8 cellular contexts compared by ENCODE assay signal in the genomic region with DNA sequence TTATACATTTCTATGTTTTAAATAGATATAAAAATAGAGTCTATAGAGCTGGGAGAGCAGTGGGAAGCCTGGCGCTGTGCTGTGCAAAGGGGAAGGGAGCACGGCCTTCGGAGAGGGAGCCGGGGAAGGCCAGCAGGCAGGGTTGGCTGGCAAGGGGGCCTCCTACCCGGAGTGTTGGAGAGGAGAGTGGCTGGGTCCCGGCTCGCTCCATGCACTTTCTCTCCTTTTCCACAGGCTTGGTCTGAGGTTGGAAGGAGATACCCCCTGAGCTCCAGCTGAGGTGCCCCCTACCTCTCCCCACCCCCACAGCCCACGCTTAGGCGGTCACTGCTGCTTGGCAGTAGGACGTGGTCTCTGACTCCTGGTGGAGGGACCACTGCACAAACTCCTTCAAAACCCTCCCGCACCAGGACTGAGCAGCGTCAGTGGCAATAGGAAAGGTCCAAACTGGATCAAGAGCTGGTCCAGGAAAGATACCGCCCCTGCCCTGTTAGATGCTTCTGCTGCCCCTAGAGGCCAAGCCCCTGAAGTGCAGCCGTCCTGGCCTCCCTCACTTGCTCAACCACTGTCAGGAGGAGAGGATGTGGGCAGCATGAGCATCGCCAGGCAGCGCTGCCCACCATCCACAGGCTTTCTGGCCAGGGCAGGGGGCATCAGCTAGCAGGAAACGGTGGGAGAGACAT. TPM values are rescaled to one million over a fixed set of nuclear protein-coding genes. Genes with fewer than 3 reads are reported as not detected.
DNase-seq lines count a peak whose midpoint lies in the region; ATAC-seq and TF ChIP-seq lines count a peak whose summit lies in the region.

No MANE protein-coding gene starts in this region.

- intact Hi-C loops in posterior vena cava (cut with DNase I) (loop anchor here in 1 of 2 donors (5.0 kb wide), 1 partner anchor 121 kb away; no protein-coding TSS in a partner anchor), vagina (cut with DNase I) (no loop called here)

- no peaks in the 10 kb centered on the region for H3K27me3 ChIP-seq in vagina

- H3K4me3 ChIP-seq in vagina = no peak overlapping the region

- peak; percentile 40 for DNase-seq in SIG-M5 treated with dmso at 0.1 percent for 504 hours (lab: John Stamatoyannopoulos, UW; ENCODE audit: unreplicated experiment)
- no peak for DNase-seq in SIG-M5 (lab: John Stamatoyannopoulos, UW)
- peak; percentile 30 for DNase-seq in SHP77 treated with DMSO at 0.1 percent for 48 hours (lab: John Stamatoyannopoulos, UW)
- DNase-seq in activated effector memory CD4-positive, alpha-beta T cell treated with anti-CD3 and anti-CD28 coated beads, Interleukin-2, amount 50 U/mL, for 16 hours = peak; percentile 84
- peak; percentile 38 for DNase-seq in globus pallidus (ENCODE audit: low spot score)
- peak; percentile 91 for DNase-seq in posterior vena cava (ENCODE audit: low spot score)
- DNase-seq in vagina (ENCODE audit: extremely low spot score in 2 of 2) = no peak

- H3K4me1 ChIP-seq in vagina = no peaks in the 10 kb centered on the region

- peak; percentile 63 for ATAC-seq in HG03565 (IDR thresholded peaks at IDR 0.05; ENCODE audit: unreplicated experiment)

- no peak for TF ChIP-seq POLR2A in vagina (IDR thresholded peaks at IDR 0.05)

- H3K27ac ChIP-seq in vagina = no peak overlapping the region

- TF ChIP-seq CTCF in vagina (IDR thresholded peaks at IDR 0.05) = peak; percentile 12 to 76 (median 37)

- H3K36me3 ChIP-seq in vagina = no peaks in the 10 kb centered on the region

- no peaks in the 10 kb centered on the region for H3K9me3 ChIP-seq in vagina

RNA-seq across cellular contexts. Expression of a gene that starts 52.9 kb away (rescaled TPM):
- total RNA-seq in posterior vena cava (under 1 TPM in 1 of 2 donors, not detected in 1; 0.09 TPM), vagina (1.2 TPM)

Comparison
In these comparisons a context has a peak if more than half of its experiments do, and no peak if none do; other contexts are left out.
1. DNase-seq: peak in SIG-M5 treated with dmso at 0.1 percent for 504 hours (single experiment), SHP77 treated with DMSO at 0.1 percent for 48 hours (single experiment), activated effector memory CD4-positive, alpha-beta T cell treated with anti-CD3 and anti-CD28 coated beads, Interleukin-2, amount 50 U/mL, for 16 hours (single experiment), globus pallidus (single experiment) and posterior vena cava (single experiment); none in SIG-M5 (single experiment) and vagina (0 of 2).